ENCODE assay signal across 10 cellular contexts in the genomic region with DNA sequence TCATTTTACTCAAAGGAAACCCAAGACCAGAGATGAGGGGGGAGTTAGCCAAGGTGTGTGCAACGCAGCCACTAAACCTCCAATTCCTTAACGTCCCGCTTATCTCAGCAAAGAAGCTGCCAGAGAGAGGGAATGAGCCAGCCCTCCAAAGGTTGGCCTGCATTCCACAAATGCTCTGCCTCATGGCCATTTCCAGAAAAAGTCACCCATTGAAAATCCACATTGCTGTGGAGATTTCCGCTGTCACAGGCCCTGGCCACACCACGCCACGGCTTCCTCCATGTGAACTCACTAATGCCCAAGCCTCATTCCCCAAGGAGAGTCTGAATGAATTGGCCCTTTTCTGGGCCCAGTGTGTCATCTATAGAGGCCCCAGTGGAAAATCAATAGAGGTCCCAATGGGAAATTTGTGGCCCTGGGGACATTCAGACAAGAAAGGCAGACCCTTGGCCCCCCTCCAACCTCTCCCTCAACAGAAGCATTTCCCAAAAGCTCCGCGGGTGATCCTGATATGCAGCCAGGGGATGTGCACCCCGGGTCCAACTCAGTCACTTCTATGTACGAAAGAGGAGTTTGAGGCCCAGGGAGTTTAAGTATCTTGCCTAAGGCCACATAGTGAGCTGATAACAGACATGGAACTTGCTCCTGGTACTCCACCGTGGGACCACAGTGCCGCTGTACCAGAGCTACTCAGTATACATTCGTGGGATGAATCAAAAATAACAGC. TPM values are rescaled to one million over a fixed set of nuclear protein-coding genes. Genes with fewer than 3 reads are reported as not detected.
DNase-seq lines count a peak whose midpoint lies in the region; ATAC-seq and TF ChIP-seq lines count a peak whose summit lies in the region.
"Had no signal": no experiment of that assay in that cellular context is flagged by ENCODE, and none has a peak within 500 bp of the region (broad histone marks: within the 10 kb centered on the region; RNA-seq: fewer than 3 reads in every experiment).

No MANE protein-coding gene starts in this region.

- WGBS in body of pancreas, 2 donors: 44 to 52% methylated on average over 8 to 13 of the region's 13 CpGs
- WGBS in stomach, 5 donors: 44 to 57% (median 55%) methylated on average over 13 of the region's 13 CpGs

- intact Hi-C loops in body of pancreas (cut with DNase I): no loop called here
- intact Hi-C loops in stomach (cut with DNase I; ENCODE audit: low total_unique reads): no loop called here

- no peaks in the 10 kb centered on the region for H3K27me3 ChIP-seq in body of pancreas
- H3K27me3 ChIP-seq in stomach: no peaks in the 10 kb centered on the region

- no peak for TF ChIP-seq CTCF in body of pancreas (IDR thresholded peaks at IDR 0.05)
- TF ChIP-seq CTCF in stomach (IDR thresholded peaks at IDR 0.05): no peak

- no peak overlapping the region for H3K4me3 ChIP-seq in body of pancreas
- H3K4me3 ChIP-seq in stomach: peak overlapping the region in 2 of 4 donors; percentile 29 to 42

- H3K36me3 ChIP-seq in body of pancreas (replicated peaks in 1 of 2; ENCODE audit: insufficient read depth in 1 of 2, low read depth in 2 of 2): peaks cover 0 to 3% of the 10 kb centered on the region in 2 donors
- peaks cover 10 to 42% (median 30%) of the 10 kb centered on the region in 4 donors for H3K36me3 ChIP-seq in stomach

- TF ChIP-seq POLR2A in body of pancreas (IDR thresholded peaks at IDR 0.05) (no peak), stomach (IDR thresholded peaks at IDR 0.05) (no peak)

- H3K4me1 ChIP-seq in body of pancreas (peaks cover 78% of the 10 kb centered on the region), stomach (peaks cover 55 to 89% (median 75%) of the 10 kb centered on the region in 4 donors)

- TF ChIP-seq EP300 in stomach (IDR thresholded peaks at IDR 0.05): no peak

- peak; percentile 79 for DNase-seq in HS-27A (ENCODE audit: low read depth)
- peak in 1 of 4 donors; percentile 44 for DNase-seq in body of pancreas
- peak; percentile 81 for DNase-seq in kidney glomerular epithelial cell (lab: John Stamatoyannopoulos, UW)
- no peak for DNase-seq in stomach
- no peak for DNase-seq in stimulated activated CD4-positive, alpha-beta T cell treated with anti-CD3 and anti-CD28 coated beads, Interleukin-15, amount 100 ng/mL, for 24 hours
- DNase-seq in activated CD8-positive, alpha-beta memory T cell treated with anti-CD3 and anti-CD28 coated beads, Interleukin-2, amount 50 U/mL, for 4 hours: no peak
- DNase-seq in T-helper 2 cell: no peak
- no peak for DNase-seq in GF-D8 (lab: John Stamatoyannopoulos, UW)
- DNase-seq: activated CD8-positive, alpha-beta memory T cell treated with anti-CD3 and anti-CD28 coated beads, Interleukin-2, amount 50 U/mL, for 48 hours; Karpas-422 had no signal

- peak overlapping the region; percentile 79 to 92 (median 88) for H3K27ac ChIP-seq in body of pancreas
- peak overlapping the region; percentile 15 to 97 (median 89) for H3K27ac ChIP-seq in stomach

- H3K9me3 ChIP-seq in body of pancreas (no peaks in the 10 kb centered on the region), stomach (no peaks in the 10 kb centered on the region)

- no peak for ATAC-seq in body of pancreas

RNA-seq across cellular contexts. Expression of gene EPHA2, which starts 8.8 kb away (rescaled TPM):
- total RNA-seq in body of pancreas (10 to 100 TPM; 19.5 to 26.7 TPM), stomach (100 to 1,000 TPM in 1 of 5 donors, 10 to 100 TPM in 3, 1 to 10 TPM in 1; 6.7 to 200 (median 42.7) TPM)
- 10 to 100 TPM in 2 of 3 donors, 1 to 10 TPM in 1; 4.6 to 30.4 (median 11.0) TPM for polyA plus RNA-seq in stomach

Comparison
In these comparisons a context has a peak if more than half of its experiments do, and no peak if none do; other contexts are left out.
1. DNase-seq: peak in HS-27A (single experiment) and kidney glomerular epithelial cell (single experiment); none in stomach (single experiment), stimulated activated CD4-positive, alpha-beta T cell treated with anti-CD3 and anti-CD28 coated beads, Interleukin-15, amount 100 ng/mL, for 24 hours (single experiment), activated CD8-positive, alpha-beta memory T cell treated with anti-CD3 and anti-CD28 coated beads, Interleukin-2, amount 50 U/mL, for 4 hours (single experiment), T-helper 2 cell (0 of 5) and GF-D8 (single experiment).